In the genomic region with DNA sequence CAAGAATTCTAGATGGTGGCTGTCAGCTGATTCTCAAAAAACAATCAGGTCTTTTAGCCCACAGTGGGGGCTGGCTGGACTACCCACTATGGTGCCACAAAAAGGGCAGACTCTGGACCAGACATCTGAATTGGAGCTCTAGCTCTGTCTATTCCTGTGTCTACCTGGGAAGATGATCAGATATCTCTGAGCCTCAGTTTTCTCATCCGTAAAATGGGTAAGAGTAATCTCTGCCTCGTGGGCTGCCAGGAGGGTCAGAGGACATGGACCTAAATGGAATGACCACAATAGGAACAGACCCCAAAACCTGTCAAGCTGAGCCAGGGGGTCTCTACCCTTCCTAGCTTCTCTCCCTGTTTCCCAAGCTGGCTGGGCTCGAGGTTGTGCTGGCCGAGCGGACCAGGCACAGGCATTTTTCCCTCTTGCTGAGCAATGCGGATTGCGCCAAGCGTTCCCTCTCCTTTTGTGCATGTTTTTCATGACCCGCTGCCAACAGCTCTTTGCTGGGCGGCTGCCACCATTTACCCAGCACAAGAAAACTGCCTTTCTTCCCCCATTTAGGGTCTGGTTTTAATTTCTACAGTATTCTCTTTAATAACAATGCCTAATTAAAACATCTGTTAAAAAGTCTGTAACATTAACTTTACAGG, we compare ENCODE assay signal across 18 cellular contexts.
DNase-seq lines count a peak whose midpoint lies in the region; ATAC-seq lines count a peak whose summit lies in the region.
"Had no signal": no experiment of that assay in that cellular context is flagged by ENCODE, and none has a peak within 500 bp of the region (broad histone marks: within the 10 kb centered on the region; RNA-seq: fewer than 3 reads in every experiment).

No MANE protein-coding gene starts in this region.

- no peaks in the 10 kb centered on the region for H3K9me3 ChIP-seq in MG63
- H3K9me3 ChIP-seq: heart left ventricle, SJSA1, thyroid gland had no signal

- H3K4me3 ChIP-seq in MG63, result no peak overlapping the region
- H3K4me3 ChIP-seq: heart left ventricle, SJSA1, thyroid gland had no signal

- no peak for ATAC-seq in esophagus mucosa
- ATAC-seq: heart left ventricle had no signal

- no peak overlapping the region for H3K27ac ChIP-seq in caudate nucleus (ENCODE audit: low read depth, low read length)
- no peak overlapping the region for H3K27ac ChIP-seq in substantia nigra (ENCODE audit: low read depth, low read length, poor library complexity, severe bottlenecking)
- H3K27ac ChIP-seq: C4-2B, heart left ventricle, SJSA1, thyroid gland had no signal

- H3K36me3 ChIP-seq in MG63, result no peaks in the 10 kb centered on the region
- H3K36me3 ChIP-seq: heart left ventricle, SJSA1, thyroid gland had no signal

- DNase-seq in MG63 (peak; percentile 39), caudate nucleus (lab: John Stamatoyannopoulos, UW) (peak in 52 of 61 donors; percentile 2 to 83 (median 38)), head of caudate nucleus (peak; percentile 30 to 87 (median 68)), substantia nigra (lab: John Stamatoyannopoulos, UW) (peak in 43 of 49 donors; percentile 8 to 82 (median 64)), T-helper 2 cell (no peak), NCI-H345 treated with DMSO at 0.1 percent for 48 hours (lab: John Stamatoyannopoulos, UW; ENCODE audit: unreplicated experiment) (no peak)
- DNase-seq: activated naive CD4-positive, alpha-beta T cell treated with anti-CD3 and anti-CD28 coated beads, Interleukin-2, amount 50 U/mL, for 16 hours; activated T-cell treated with anti-CD3 and anti-CD28 coated beads for 4 hours; DMS53; heart left ventricle; MM.1S; NCI-H1694 treated with DMSO at 0.1 percent for 48 hours; NCI-H510A treated with DMSO at 0.1 percent for 48 hours; stimulated activated CD4-positive, alpha-beta T cell treated with anti-CD3 and anti-CD28 coated beads, Interleukin-2, amount 100 ng/mL, for 48 hours; thyroid gland had no signal

- no peaks in the 10 kb centered on the region for H3K27me3 ChIP-seq in MG63
- H3K27me3 ChIP-seq: thyroid gland had no signal

- intact Hi-C loops in head of caudate nucleus (cut with DNase I), result no loop called here

Comparison
In these comparisons a context has a peak if more than half of its experiments do, and no peak if none do; other contexts are left out.
1. DNase-seq: peak in MG63 (single experiment), caudate nucleus (52 of 61), head of caudate nucleus (42 of 42) and substantia nigra (43 of 49); none in T-helper 2 cell (0 of 5) and NCI-H345 treated with DMSO at 0.1 percent for 48 hours (single experiment).